In the genomic region with DNA sequence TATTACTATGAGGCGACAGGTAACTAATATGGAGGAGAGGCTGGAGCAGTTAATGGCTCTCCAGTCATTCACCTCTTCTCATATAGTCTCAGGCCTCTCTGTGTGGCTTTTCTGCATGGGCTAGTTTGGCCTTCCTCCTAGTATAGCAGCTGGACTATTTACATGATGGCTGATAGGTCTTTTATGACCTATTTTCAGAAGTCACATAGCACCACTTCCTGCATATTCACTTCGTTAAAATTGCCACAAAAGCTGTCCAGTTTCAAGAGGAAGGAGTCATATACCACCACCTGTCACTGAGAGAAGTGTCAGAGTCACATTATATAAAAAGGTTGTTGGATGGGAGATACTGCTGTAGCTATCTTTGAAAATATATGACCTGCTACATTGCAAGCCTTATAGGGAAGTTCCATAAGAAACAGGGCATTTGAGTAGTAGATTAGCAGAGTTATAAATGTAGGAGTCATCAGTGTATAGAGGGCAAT, we compare ENCODE assay signal across 12 cellular contexts. TPM values are rescaled to one million over a fixed set of nuclear protein-coding genes. Genes with fewer than 3 reads are reported as not detected.
DNase-seq lines count a peak whose midpoint lies in the region; ATAC-seq, FAIRE-seq and TF ChIP-seq lines count a peak whose summit lies in the region.
"Had no signal": no experiment of that assay in that cellular context is flagged by ENCODE, and none has a peak within 500 bp of the region (broad histone marks: within the 10 kb centered on the region; RNA-seq: fewer than 3 reads in every experiment).

No MANE protein-coding gene starts in this region.

- no peak overlapping the region for H4K8ac ChIP-seq in H9 (replicated peaks; ENCODE audit: insufficient read length, low read depth, low read length)

- H2AK5ac ChIP-seq in H9 (ENCODE audit: insufficient read length, low read length), result no peak overlapping the region

- TF ChIP-seq CTCF in K562 (IDR thresholded peaks at IDR 0.05 in 2 of 3, conservative IDR thresholded peaks at IDR 0.05 in 1 of 3; ENCODE audit: insufficient read depth in 2 of 3, low read depth in 1 of 3, low read length in 3 of 3) (no peak), H9 (conservative IDR thresholded peaks at IDR 0.05) (no peak)

- no peak overlapping the region for H3K23ac ChIP-seq in H9 (ENCODE audit: insufficient read length, low read depth, low read length)

- H3K79me1 ChIP-seq in H9 (ENCODE audit: insufficient read depth, low read depth, low read length, poor library complexity, severe bottlenecking), result no peaks in the 10 kb centered on the region

- no peak overlapping the region for H3K56ac ChIP-seq in H9 (ENCODE audit: insufficient read length, low read depth, low read length)

- H3K14ac ChIP-seq in H9 (ENCODE audit: insufficient read depth, low read length), result no peak overlapping the region

- no peak overlapping the region for H2BK12ac ChIP-seq in H9 (ENCODE audit: insufficient read length, low read depth, low read length)

- no peak overlapping the region for H4K91ac ChIP-seq in H9 (ENCODE audit: insufficient read length, low read depth, low read length)

- no peaks in the 10 kb centered on the region for H3K9me1 ChIP-seq in K562 (ENCODE audit: control insufficient read depth, insufficient read depth, low read length)

- no peak overlapping the region for H2BK5ac ChIP-seq in H9 (ENCODE audit: insufficient read length, low read length)

- H3K4ac ChIP-seq in H9 (ENCODE audit: low read depth, low read length), result no peak overlapping the region

- H3K9ac ChIP-seq in K562 (ENCODE audit: insufficient read depth in 1 of 2, low read depth in 2 of 2, low read length in 2 of 2), result no peak overlapping the region
- no peak overlapping the region for H3K9ac ChIP-seq in H9 (ENCODE audit: extremely low read depth, insufficient read length, low read length)

- H3K23me2 ChIP-seq in H9 (ENCODE audit: insufficient read length, low read depth, low read length, poor library complexity, severe bottlenecking), result no peaks in the 10 kb centered on the region

- in situ Hi-C loops in K562 (cut with MboI), result loop anchor here (5.0 kb wide), 1 partner anchor 72 kb away; no protein-coding TSS in a partner anchor

- WGBS in K562 (ENCODE audit: insufficient coverage, low coverage, missing lambda C conversion rate), result 38% methylated on average over 2 of the region's 2 CpGs
- no CpG with 5 or more reads among the region's 2 CpGs for WGBS in H9 (ENCODE audit: extremely low coverage, insufficient read length, low lambda C conversion rate)

- no peak for FAIRE-seq in K562 (lab: Jason Lieb, UNC)
- FAIRE-seq: G401.6 had no signal

- intact Hi-C loops in K562 (cut with micrococcal nuclease), result no loop called here

- H3K36me3 ChIP-seq in K562 (ENCODE audit: control insufficient read depth, insufficient read depth, low read length), result peaks cover 4% of the 10 kb centered on the region; the same call in 1 of the 3 replicates
- H3K36me3 ChIP-seq: tibial nerve had no signal

- H3K4me2 ChIP-seq in K562 (ENCODE audit: insufficient read depth, low read length) (no peak overlapping the region), H9 (ENCODE audit: insufficient read depth, insufficient read length, low read length) (no peak overlapping the region)

- H3K4me1 ChIP-seq in K562 (replicated peaks in 1 of 2; ENCODE audit: control insufficient read depth in 2 of 2, insufficient read depth in 2 of 2, low read length in 2 of 2) (peaks cover 18 to 43% of the 10 kb centered on the region in 2 experiments), H9 (ENCODE audit: insufficient read depth, low read length) (no peaks in the 10 kb centered on the region)

- H3K4me1 Mint-ChIP-seq in H9, result no peaks in the 10 kb centered on the region; a peak in 1 of 4 replicates

- H3K9me3 Mint-ChIP-seq in H9, result no peaks in the 10 kb centered on the region

- H3T11ph ChIP-seq in H9 (ENCODE audit: low read length), result no peak overlapping the region

- H3K27me3 ChIP-seq in K562 (ENCODE audit: control insufficient read depth in 2 of 2, insufficient read depth in 2 of 2, low read length in 2 of 2), result no peaks in the 10 kb centered on the region
- no peaks in the 10 kb centered on the region for H3K27me3 ChIP-seq in H9 (ENCODE audit: insufficient read depth, low read length)
- H3K27me3 ChIP-seq: tibial nerve had no signal

- H2BK15ac ChIP-seq in H9 (ENCODE audit: low read depth, low read length), result no peak overlapping the region

- H3K27ac Mint-ChIP-seq in H9, result no peak overlapping the region

- DNase-seq in K562 (ENCODE audit: extremely low read depth in 1 of 4, low spot score in 3 of 4) (no peak), NCI-H1092 treated with DMSO at 0.1 percent for 48 hours (lab: John Stamatoyannopoulos, UW) (no peak), NCI-H82 (lab: John Stamatoyannopoulos, UW) (no peak), SHP77 treated with DMSO at 0.1 percent for 48 hours (lab: John Stamatoyannopoulos, UW) (no peak), H9 (no peak)
- DNase-seq: amniotic stem cell, NCI-H526 had no signal

- no peak overlapping the region for H3K4me3 Mint-ChIP-seq in H9

- H3K36me3 Mint-ChIP-seq in H9 (ENCODE audit: insufficient read depth in 1 of 3, low read depth in 3 of 3), result no peaks in the 10 kb centered on the region

- H3K27ac ChIP-seq in K562 (ENCODE audit: extremely low read depth, low read depth, low read length) (peak overlapping the region; percentile 19; the same call in 2 of the 3 replicates), H9 (ENCODE audit: insufficient read length, low read depth, low read length) (no peak overlapping the region)
- H3K27ac ChIP-seq: tibial nerve had no signal

- H3K4me3 ChIP-seq in K562, result no peak overlapping the region
- H3K4me3 ChIP-seq: tibial nerve had no signal

- H4K5ac ChIP-seq in H9 (ENCODE audit: insufficient read length, low read depth, low read length), result no peak overlapping the region

- H2AFZ ChIP-seq in K562 (ENCODE audit: low read depth, low read length) (peak overlapping the region; percentile 76), H9 (ENCODE audit: low read length) (no peak overlapping the region)

- H3K27me3 Mint-ChIP-seq in H9 (ENCODE audit: low read depth), result no peaks in the 10 kb centered on the region

- no peak overlapping the region for H2BK120ac ChIP-seq in H9 (ENCODE audit: low read depth, low read length, poor library complexity, severe bottlenecking)

- H3K9me3 ChIP-seq in K562 (replicated peaks; ENCODE audit: control insufficient read depth, insufficient read depth, low read depth, low read length) (peaks cover 2% of the 10 kb centered on the region; the same call in 1 of the 2 replicates), H9 (ENCODE audit: control insufficient read depth, low read depth, low read length) (no peaks in the 10 kb centered on the region)
- H3K9me3 ChIP-seq: tibial nerve had no signal

- BruUV-seq in K562 (replicated peaks; lab: Mats Ljungman, UMichigan), result no TSS peak

- no peak overlapping the region for H2BK20ac ChIP-seq in H9 (ENCODE audit: low read depth, low read length, poor library complexity, severe bottlenecking)

- TF ChIP-seq EP300 in K562 (IDR thresholded peaks at IDR 0.05; ENCODE audit: low read length), result no peak

- peak; percentile 11 to 16; a peak in 1 of 4 replicates for TF ChIP-seq RAD21 in K562 (CRISPR knock-in tag; conservative IDR thresholded peaks at IDR 0.05 in 1 of 2, IDR thresholded peaks at IDR 0.05 in 1 of 2)

- H4K20me1 ChIP-seq in K562 (replicated peaks; ENCODE audit: control insufficient read depth, insufficient read depth, low read length), result no peaks in the 10 kb centered on the region
- no peaks in the 10 kb centered on the region for H4K20me1 ChIP-seq in H9 (ENCODE audit: control insufficient read depth, insufficient read depth, insufficient read length)

- H3K18ac ChIP-seq in H9 (ENCODE audit: insufficient read length, low read depth, low read length), result no peak overlapping the region

- ATAC-seq in GM18858 (IDR thresholded peaks at IDR 0.05; ENCODE audit: unreplicated experiment) (peak; percentile 92), GM21447 (IDR thresholded peaks at IDR 0.05; ENCODE audit: unreplicated experiment) (peak; percentile 99), HG03139 (IDR thresholded peaks at IDR 0.05; ENCODE audit: unreplicated experiment) (peak; percentile 95), K562 (no peak)

- POLR2A ChIA-PET in K562 (lab: Yijun Ruan, JAX), result interaction anchor here (0.6 to 0.9 kb wide), 3 partner anchors 8 to 194 kb away, joined by 3 read pairs; a partner anchor contains a TSS

- CTCF ChIA-PET in K562 (lab: Yijun Ruan, JAX; ENCODE audit: low intra/inter-chr PET ratio), result interaction anchor here (0.7 kb wide), 1 partner anchor 251 kb away, joined by 3 read pairs; no protein-coding TSS in a partner anchor

- TF ChIP-seq POLR2A in K562 (conservative IDR thresholded peaks at IDR 0.05), result no peak

- no peaks in the 10 kb centered on the region for H3K79me2 ChIP-seq in K562 (ENCODE audit: control insufficient read depth, insufficient read depth, low read length)
- no peaks in the 10 kb centered on the region for H3K79me2 ChIP-seq in H9 (ENCODE audit: insufficient read depth, low read length)

TF ChIP-seq in K562, 482 proteins besides CTCF, POLR2A, EP300 and RAD21 (continues in another document):
- TF ChIP-seq ZNF197 (CRISPR knock-in tag; IDR thresholded peaks at IDR 0.05; ENCODE audit: low read depth), result no peak

RNA-seq across cellular contexts. Expression of a gene that starts 8.0 kb away (rescaled TPM):
- 246 and 960 TPM in 2 replicates for total RNA-seq in K562 (2011; cell fraction: chromatin; rRNA removed; ENCODE audit: low replicate concordance)
- total RNA-seq in K562 (2011; cell fraction: nucleolus; rRNA removed), result 112 and 178 TPM in 2 replicates
- total RNA-seq in K562 (2011; cell fraction: nucleoplasm; rRNA removed), result 283 and 397 TPM in 2 replicates
- total RNA-seq in K562 (2014; rRNA removed) (56.4 and 56.7 TPM in 2 replicates), K562 (2014; rRNA removed; fragmentation: Illumina TruSeq; extraction: Trizol) (89.4 and 95.7 TPM in 2 replicates), K562 (2015; rRNA removed; fragmentation: Illumina TruSeq; extraction: Trizol) (72.5 and 90.5 TPM in 2 replicates), K562 (2021) (62.5 and 64.3 TPM in 2 replicates), H9 (2021) (102 and 111 TPM in 2 replicates)
- polyA plus RNA-seq in K562 (2011; rRNA removed) (205 and 208 TPM in 2 replicates), K562 (2014; fragmentation: Illumina TruSeq; extraction: Trizol) (92.7 and 98.5 TPM in 2 replicates), K562 (2014; fragmentation: Nextera tagmentation; extraction: Ambion mirVana) (10 to 100 TPM; 25.7 to 52.4 TPM), K562 (2014; rRNA removed) (71.4 and 74.7 TPM in 2 replicates)
- 52.2 and 63.2 TPM in 2 replicates for polyA plus RNA-seq in K562 (2011; cell fraction: cytosol; rRNA removed)
- 617 and 696 TPM in 2 replicates for polyA plus RNA-seq in K562 (2011; cell fraction: nucleus; rRNA removed)
- 45.0 and 77.9 TPM in 2 replicates for polyA plus RNA-seq in K562 (2012)
- polyA minus RNA-seq in K562 (2011; rRNA and poly(A)+ RNA removed), result 313 and 334 TPM in 2 replicates
- 36.5 and 39.3 TPM in 2 replicates for polyA minus RNA-seq in K562 (2011; cell fraction: cytosol; rRNA and poly(A)+ RNA removed)
- polyA minus RNA-seq in K562 (2011; cell fraction: nucleus; rRNA and poly(A)+ RNA removed), result 358 and 510 TPM in 2 replicates
